Comparison of ENCODE assay signal across 10 cellular contexts in the genomic region with DNA sequence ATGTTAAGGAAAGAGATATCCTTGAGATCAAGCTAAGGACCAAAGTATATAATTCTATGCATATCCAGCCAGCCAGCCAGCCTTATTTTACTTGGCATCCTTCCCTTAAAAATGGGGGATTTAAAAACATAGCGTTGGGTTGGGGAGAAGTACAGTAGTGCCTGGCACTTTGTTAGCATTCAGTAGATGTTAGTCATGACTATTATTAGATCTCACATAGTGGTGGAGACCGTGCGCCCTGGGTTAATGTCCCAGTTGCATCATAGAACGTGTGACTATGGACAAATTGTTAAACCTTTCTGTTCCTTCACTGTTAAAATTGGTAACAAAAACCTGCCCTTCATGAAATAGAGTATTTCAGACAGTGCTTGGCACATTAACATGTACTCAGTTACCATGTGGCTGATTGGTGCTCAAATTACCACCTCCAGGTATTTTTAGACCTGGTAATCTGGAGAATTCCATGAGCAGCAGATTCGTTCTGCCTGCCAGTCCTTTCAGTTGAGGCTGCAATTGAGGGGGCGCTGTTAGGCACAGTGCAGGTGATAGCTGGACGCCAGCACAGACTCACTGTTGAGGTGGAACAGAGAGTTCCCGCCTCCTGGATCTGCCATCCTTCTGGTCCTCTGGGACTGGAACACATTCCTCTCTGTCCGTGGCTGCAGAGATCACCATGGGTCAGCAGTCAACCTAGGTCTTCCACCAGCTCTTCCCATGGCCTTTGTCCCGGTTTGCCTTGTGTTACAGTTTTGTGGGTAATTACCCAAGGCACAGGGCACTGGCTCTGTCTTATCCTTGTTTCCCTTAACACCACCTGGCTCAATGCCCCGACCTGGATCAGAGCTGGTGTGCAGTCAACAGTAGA. TPM values are rescaled to one million over a fixed set of nuclear protein-coding genes. Genes with fewer than 3 reads are reported as not detected.
DNase-seq lines count a peak whose midpoint lies in the region; ATAC-seq and TF ChIP-seq lines count a peak whose summit lies in the region.
"Had no signal": no experiment of that assay in that cellular context is flagged by ENCODE, and none has a peak within 500 bp of the region (broad histone marks: within the 10 kb centered on the region; RNA-seq: fewer than 3 reads in every experiment).

No MANE protein-coding gene starts in this region.

- H3K4me1 Mint-ChIP-seq in natural killer cell = peaks cover 8 to 9% of the 10 kb centered on the region in 2 donors

- H3K9me3 ChIP-seq in MG63 (peaks cover 5% of the 10 kb centered on the region; the same call in 1 of the 2 replicates), mesodermal cell (ENCODE audit: control insufficient read depth, low read length) (no peaks in the 10 kb centered on the region)

- DNase-seq in AG09319 (ENCODE audit: extremely low read depth, low read depth) (peak; percentile 15), MG63 (peak; percentile 42), dermis microvascular lymphatic vessel endothelial cell (ENCODE audit: low read depth in 2 of 2) (peak; percentile 9 to 80), natural killer cell (no peak), retina (no peak)

- H3K27me3 ChIP-seq in MG63 = no peaks in the 10 kb centered on the region

- peaks cover 24% of the 10 kb centered on the region for H3K4me1 ChIP-seq in mesodermal cell (ENCODE audit: control insufficient read depth, insufficient read depth, low read length, poor library complexity, severe bottlenecking)

- no peak overlapping the region for H3K27ac Mint-ChIP-seq in natural killer cell
- H3K27ac Mint-ChIP-seq: memory B cell had no signal

- peak overlapping the region; percentile 29 for H3K27ac ChIP-seq in mesodermal cell (ENCODE audit: low read depth, low read length, severe bottlenecking)

- no peaks in the 10 kb centered on the region for H3K9me3 Mint-ChIP-seq in natural killer cell
- H3K9me3 Mint-ChIP-seq: memory B cell had no signal

- no peaks in the 10 kb centered on the region for H3K27me3 Mint-ChIP-seq in natural killer cell (ENCODE audit: low read depth in 2 of 2)
- H3K27me3 Mint-ChIP-seq: activated naive CD8-positive, alpha-beta T cell; memory B cell had no signal

- WGBS in mesodermal cell (ENCODE audit: insufficient coverage in 2 of 2), 2 experiments = 90 to 93% methylated on average over 2 to 4 of the region's 11 CpGs

- peaks cover 25% of the 10 kb centered on the region for H3K36me3 Mint-ChIP-seq in natural killer cell
- H3K36me3 Mint-ChIP-seq: activated naive CD8-positive, alpha-beta T cell had no signal

- intact Hi-C loops in natural killer cell (cut with micrococcal nuclease) = no loop called here

- no peak overlapping the region for H3K4me3 Mint-ChIP-seq in natural killer cell
- H3K4me3 Mint-ChIP-seq: activated naive CD8-positive, alpha-beta T cell; memory B cell had no signal

- H3K4me3 ChIP-seq in MG63 = no peak overlapping the region
- no peak overlapping the region for H3K4me3 ChIP-seq in mesodermal cell (ENCODE audit: extremely low read depth, insufficient read depth, low read length, poor library complexity, severe bottlenecking)

- H3K36me3 ChIP-seq in MG63 = peaks cover 67% of the 10 kb centered on the region
- H3K36me3 ChIP-seq in mesodermal cell (ENCODE audit: control insufficient read depth, insufficient read depth, low read length) = peaks cover 28% of the 10 kb centered on the region

- TF ChIP-seq CTCF in AG09319 (IDR thresholded peaks at IDR 0.05; ENCODE audit: low read depth, low read length) (no peak), natural killer cell (IDR thresholded peaks at IDR 0.05) (no peak)

- ATAC-seq in natural killer cell = no peak
- no peak for ATAC-seq in GM19351 (IDR thresholded peaks at IDR 0.05; ENCODE audit: unreplicated experiment)
- ATAC-seq in HG03095 (IDR thresholded peaks at IDR 0.05; ENCODE audit: unreplicated experiment) = no peak

RNA-seq across cellular contexts. Expression of a gene that starts 31.7 kb away (rescaled TPM):
- 167 and 233 TPM in 2 replicates for total RNA-seq in MG63 (2014; rRNA removed; shearing (Covaris generic); ENCODE audit: low replicate concordance)
- 113 and 162 TPM in 2 replicates for total RNA-seq in dermis microvascular lymphatic vessel endothelial cell
- 95.1 TPM for polyA plus RNA-seq in mesodermal cell (2013, experiment 1 of 2)
- polyA plus RNA-seq in mesodermal cell (2013, experiment 2 of 2) = 102 TPM
- total RNA-seq in natural killer cell = 100 to 1,000 TPM; 124 to 170 (median 139) TPM

RNA-seq across cellular contexts. Expression of a gene that starts 52.2 kb away (rescaled TPM):
- total RNA-seq in MG63 (2014; rRNA removed; shearing (Covaris generic); ENCODE audit: low replicate concordance) = 8.6 and 12.7 TPM in 2 replicates
- 4.9 and 5.3 TPM in 2 replicates for total RNA-seq in dermis microvascular lymphatic vessel endothelial cell
- 9.3 TPM for polyA plus RNA-seq in mesodermal cell (2013, experiment 1 of 2)
- 10.5 TPM for polyA plus RNA-seq in mesodermal cell (2013, experiment 2 of 2)
- 10 to 100 TPM in 1 of 3 donors, 1 to 10 TPM in 2; 8.1 to 16.9 (median 9.9) TPM for total RNA-seq in natural killer cell

Comparison
In these comparisons a context has a peak if more than half of its experiments do, and no peak if none do; other contexts are left out.
1. DNase-seq: peak in AG09319 (single experiment), MG63 (single experiment) and dermis microvascular lymphatic vessel endothelial cell (2 of 2); none in natural killer cell (single experiment) and retina (single experiment).